1 cellular context compared by ENCODE assay signal in genomic region chr1:15696956-15697521, GRCh38.
TF ChIP-seq lines count a peak whose summit lies in the region.

No MANE protein-coding gene starts in this region.

TF ChIP-seq in GM12878, 131 proteins besides CTCF, POLR2A, EP300 and RAD21 (continued from another document):
- TF ChIP-seq E2F8 (IDR thresholded peaks at IDR 0.05; ENCODE audit: low read depth, partially characterized antibody), result peak; percentile 18
- peak; percentile 86 for TF ChIP-seq BCL11A (IDR thresholded peaks at IDR 0.05; ENCODE audit: low read depth, low read length)
- TF ChIP-seq WRNIP1 (IDR thresholded peaks at IDR 0.05; ENCODE audit: borderline replicate concordance, low read depth, low read length), result 0 out of 2 replicates have a peak, but pooled peaks have one; percentile 34
- peak; percentile 65 for TF ChIP-seq YY1 (IDR thresholded peaks at IDR 0.05; ENCODE audit: low read depth, low read length)
- TF ChIP-seq GATAD2B (conservative IDR thresholded peaks at IDR 0.05; ENCODE audit: low read depth), result peak; percentile 85
- peak; percentile 89 to 90 for TF ChIP-seq IKZF2 (IDR thresholded peaks at IDR 0.05)
- peak; percentile 71; the same call in 1 of the 2 replicates for TF ChIP-seq ELK1 (IDR thresholded peaks at IDR 0.05; ENCODE audit: low read depth, low read length)
- TF ChIP-seq BHLHE40 (IDR thresholded peaks at IDR 0.05; ENCODE audit: borderline replicate concordance in 1 of 2, low read depth in 2 of 2, low read length in 1 of 2), result peak; percentile 83
- TF ChIP-seq ZNF687 (IDR thresholded peaks at IDR 0.05), result peak; percentile 46; the same call in 1 of the 2 replicates
